8 cellular contexts compared by ENCODE assay signal in the genomic region with DNA sequence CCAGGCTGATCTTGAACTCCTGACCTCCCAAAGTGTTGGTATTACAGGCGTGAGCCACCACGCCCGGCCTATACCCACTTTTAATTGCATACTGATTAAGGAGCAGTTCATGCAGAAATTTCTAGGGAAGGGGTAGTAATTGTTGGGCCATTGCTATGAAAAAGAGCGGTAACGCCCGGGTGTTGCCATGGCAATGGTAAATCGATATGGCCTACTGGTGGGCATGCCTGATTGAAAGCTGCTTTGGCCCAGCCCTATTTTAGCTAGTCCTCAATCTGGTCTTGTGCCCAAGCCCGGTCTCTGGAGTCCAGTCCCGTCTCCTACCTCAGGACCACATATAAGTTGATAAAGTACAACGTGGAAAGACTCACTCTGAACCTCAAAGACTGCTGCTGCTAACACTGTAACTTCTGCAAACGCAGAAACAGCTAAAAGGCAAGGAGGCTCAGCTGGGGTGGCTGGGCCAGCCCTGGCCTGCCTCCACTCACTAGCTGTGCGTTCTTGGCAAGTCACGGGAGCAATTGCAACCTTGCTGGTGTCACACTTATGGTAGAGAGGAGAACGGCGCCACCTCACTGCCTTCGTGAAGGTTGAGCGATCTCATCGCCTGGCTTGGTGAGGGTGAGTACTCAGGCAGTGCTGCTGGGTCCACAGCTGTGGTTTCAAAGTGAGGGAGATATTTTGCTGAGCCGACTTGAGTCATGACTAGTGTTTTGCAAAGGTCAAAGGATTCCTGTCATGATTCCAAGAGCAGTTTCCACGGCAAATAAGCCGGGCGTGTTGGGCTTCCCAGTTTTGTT. TPM values are rescaled to one million over a fixed set of nuclear protein-coding genes. Genes with fewer than 3 reads are reported as not detected.
DNase-seq lines count a peak whose midpoint lies in the region; FAIRE-seq and TF ChIP-seq lines count a peak whose summit lies in the region.

No MANE protein-coding gene starts in this region.

- H3K36me3 ChIP-seq in astrocyte (ENCODE audit: insufficient read depth, low read length) (no peaks in the 10 kb centered on the region), uterus (no peaks in the 10 kb centered on the region)

- H3K36me3 Mint-ChIP-seq in astrocyte (ENCODE audit: low read depth, unreplicated experiment) = no peaks in the 10 kb centered on the region

- H3K27ac ChIP-seq in astrocyte (ENCODE audit: low read depth, low read length) = no peak overlapping the region
- peak overlapping the region; percentile 7 to 61 for H3K27ac ChIP-seq in uterus

- H3K9me3 ChIP-seq in astrocyte (ENCODE audit: insufficient read depth, low read depth, low read length) (no peaks in the 10 kb centered on the region), uterus (no peaks in the 10 kb centered on the region)

- DNase-seq in NCI-H510A treated with DMSO at 0.1 percent for 48 hours (lab: John Stamatoyannopoulos, UW) (peak; percentile 22), NCI-H510A (lab: John Stamatoyannopoulos, UW) (no peak), astrocyte (ENCODE audit: low read depth) (peak; percentile 95), kidney glomerular epithelial cell (lab: John Stamatoyannopoulos, UW) (peak; percentile 95), uterus (peak; percentile 75 to 76), T-helper 1 cell (no peak), NCI-H2081 treated with DMSO at 0.1 percent for 48 hours (lab: John Stamatoyannopoulos, UW) (no peak)
- no peak for DNase-seq in activated CD4-positive, alpha-beta T cell treated with anti-CD3 and anti-CD28 coated beads, Interleukin-2, amount 50 U/mL, for 4 hours

- peaks cover 32% of the 10 kb centered on the region for H3K27me3 Mint-ChIP-seq in astrocyte (ENCODE audit: low read depth, unreplicated experiment)

- no peak overlapping the region for H3K4me3 Mint-ChIP-seq in astrocyte (ENCODE audit: unreplicated experiment)

- H3K79me2 ChIP-seq in astrocyte (ENCODE audit: insufficient read depth, low read length) = no peaks in the 10 kb centered on the region

- intact Hi-C loops in uterus (cut with DNase I; ENCODE audit: low total_unique reads) = no loop called here

- H2AFZ ChIP-seq in astrocyte (ENCODE audit: low read depth, low read length) = peak overlapping the region; percentile 15

- no peaks in the 10 kb centered on the region for H3K9me3 Mint-ChIP-seq in astrocyte (ENCODE audit: unreplicated experiment)

- TF ChIP-seq CTCF in astrocyte (IDR thresholded peaks at IDR 0.05; ENCODE audit: insufficient read depth, low read depth, low read length) = no peak
- no peak for TF ChIP-seq CTCF in uterus (IDR thresholded peaks at IDR 0.05)

- TF ChIP-seq POLR2A in uterus (IDR thresholded peaks at IDR 0.05) = no peak

- H3K4me1 Mint-ChIP-seq in astrocyte (ENCODE audit: low read depth, unreplicated experiment) = peaks cover 11% of the 10 kb centered on the region

- H3K4me1 ChIP-seq in astrocyte (ENCODE audit: insufficient read depth, low read length) (peaks cover 14% of the 10 kb centered on the region), uterus (peaks cover 0 to 6% of the 10 kb centered on the region in 2 donors)

- H3K4me2 ChIP-seq in astrocyte (ENCODE audit: low read length) = peak overlapping the region; percentile 19

- peak; percentile 67 for FAIRE-seq in astrocyte (lab: Jason Lieb, UNC)

- peak overlapping the region; percentile 8 for H3K27ac Mint-ChIP-seq in astrocyte (ENCODE audit: unreplicated experiment)

- peaks cover 8% of the 10 kb centered on the region for H3K27me3 ChIP-seq in astrocyte (ENCODE audit: insufficient read depth, low read length)
- no peaks in the 10 kb centered on the region for H3K27me3 ChIP-seq in uterus

- H3K9ac ChIP-seq in astrocyte (ENCODE audit: low read length) = no peak overlapping the region

- no peak overlapping the region for H3K4me3 ChIP-seq in astrocyte (ENCODE audit: insufficient read depth, low read depth, low read length)
- no peak overlapping the region for H3K4me3 ChIP-seq in uterus

- H4K20me1 ChIP-seq in astrocyte (ENCODE audit: insufficient read depth, low read length) = no peaks in the 10 kb centered on the region

RNA-seq across cellular contexts. Expression of a gene that starts 57.0 kb away (rescaled TPM):
- total RNA-seq in astrocyte (48.3 and 55.8 TPM in 2 replicates), uterus (10 to 100 TPM in 3 of 4 donors, 1 to 10 TPM in 1; 7.4 to 55.0 (median 21.4) TPM)

Comparison
In these comparisons a context has a peak if more than half of its experiments do, and no peak if none do; other contexts are left out.
1. DNase-seq: peak in NCI-H510A treated with DMSO at 0.1 percent for 48 hours (single experiment), astrocyte (single experiment), kidney glomerular epithelial cell (single experiment) and uterus (2 of 2); none in NCI-H510A (single experiment), T-helper 1 cell (0 of 5), NCI-H2081 treated with DMSO at 0.1 percent for 48 hours (single experiment) and activated CD4-positive, alpha-beta T cell treated with anti-CD3 and anti-CD28 coated beads, Interleukin-2, amount 50 U/mL, for 4 hours (0 of 2).